22 cellular contexts compared by ENCODE assay signal in the genomic region with DNA sequence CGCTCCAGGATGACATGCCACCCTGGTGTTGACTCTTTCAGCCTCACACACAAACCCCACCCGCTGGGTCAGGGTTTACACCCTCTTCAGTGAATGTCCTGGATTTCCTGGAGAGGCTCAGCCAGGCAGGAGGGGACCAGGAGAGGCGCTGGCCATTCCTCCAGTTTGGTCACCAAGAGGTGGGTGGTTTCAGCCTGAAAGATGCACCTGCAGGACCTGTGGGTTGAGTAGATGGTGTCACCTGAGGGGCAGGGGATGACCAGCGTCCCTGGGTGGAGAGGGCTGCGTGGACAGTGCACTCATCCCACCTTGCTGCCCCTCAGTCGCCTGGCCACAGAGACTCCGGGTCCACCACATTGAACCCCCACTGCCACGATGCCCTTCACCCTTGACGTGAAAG.
"Had no signal": no experiment of that assay in that cellular context is flagged by ENCODE, and none has a peak within 500 bp of the region (broad histone marks: within the 10 kb centered on the region; RNA-seq: fewer than 3 reads in every experiment).

No MANE protein-coding gene starts in this region.

- H3K36me3 Mint-ChIP-seq: immature natural killer cell, mesothelial cell of epicardium had no signal

- H3K4me3 ChIP-seq: coronary artery, dorsolateral prefrontal cortex, esophagus muscularis mucosa, gastroesophageal sphincter, heart left ventricle, hepatocyte, left lung, lower lobe of right lung, mucosa of descending colon had no signal

- H3K27ac ChIP-seq: coronary artery, dorsolateral prefrontal cortex, esophagus muscularis mucosa, foreskin keratinocyte, gastroesophageal sphincter, heart left ventricle, hepatocyte, left lung, lower lobe of right lung had no signal

- H3K27ac Mint-ChIP-seq: immature natural killer cell, mesothelial cell of epicardium had no signal

- H3K27me3 ChIP-seq: foreskin keratinocyte, heart left ventricle, hepatocyte, left lung had no signal

- H3K9me3 ChIP-seq: esophagus muscularis mucosa, gastroesophageal sphincter, heart left ventricle, left lung, lower lobe of right lung, mucosa of descending colon had no signal

- DNase-seq: dermis blood vessel endothelial cell; dorsolateral prefrontal cortex; effector CD4-positive, alpha-beta T cell; effector memory CD4-positive, alpha-beta T cell; foreskin keratinocyte; heart left ventricle; hypothalamus; immature natural killer cell; islet precursor cell; kidney; kidney glomerular epithelial cell; left cardiac atrium; left lung; left ventricle myocardium superior; lower lobe of right lung; mesenchymal stem cell; mucosa of descending colon had no signal

- H3K4me1 Mint-ChIP-seq: immature natural killer cell had no signal

- H3K4me2 ChIP-seq: hepatocyte had no signal

- H2AFZ ChIP-seq: hepatocyte had no signal

- H3K4me3 Mint-ChIP-seq: immature natural killer cell, mesothelial cell of epicardium had no signal

- H3K4me1 ChIP-seq: esophagus muscularis mucosa, foreskin keratinocyte, gastroesophageal sphincter, heart left ventricle, left lung, lower lobe of right lung had no signal

- H3K9me3 Mint-ChIP-seq: immature natural killer cell, mesothelial cell of epicardium had no signal

- H3K36me3 ChIP-seq: esophagus muscularis mucosa, gastroesophageal sphincter, heart left ventricle, left lung, lower lobe of right lung had no signal
